ENCODE assay signal across 10 cellular contexts in genomic region chr15:60575995-60576394, GRCh38.
A peak's percentile ranks its signal among the peaks of the same experiment; 100 is the strongest.
DNase-seq lines count a peak whose midpoint lies in the region; ATAC-seq, FAIRE-seq and TF ChIP-seq lines count a peak whose summit lies in the region.
"Had no signal": no experiment of that assay in that cellular context is flagged by ENCODE, and none has a peak within 500 bp of the region (broad histone marks: within the 10 kb centered on the region; RNA-seq: fewer than 3 reads in every experiment).

No MANE protein-coding gene starts in this region.

- peaks cover 7% of the 10 kb centered on the region for H3K4me1 ChIP-seq in osteoblast (ENCODE audit: insufficient read depth, low read length)

- peaks cover 78% of the 10 kb centered on the region for H3K36me3 Mint-ChIP-seq in effector memory CD8-positive, alpha-beta T cell (ENCODE audit: insufficient read depth)

- H3K79me2 ChIP-seq in osteoblast (ENCODE audit: insufficient read depth, low read length), result peaks cover 7% of the 10 kb centered on the region

- H3K9me3 ChIP-seq in osteoblast (ENCODE audit: low read depth, low read length), result no peaks in the 10 kb centered on the region
- H3K9me3 ChIP-seq: ascending aorta, ovary had no signal

- DNase-seq in LNCaP clone FGC (ENCODE audit: low read depth), result peak; percentile 17
- DNase-seq in effector memory CD8-positive, alpha-beta T cell, result no peak
- DNase-seq in osteoblast (ENCODE audit: insufficient read length, low spot score, missing footprints), result peak; percentile 64
- DNase-seq in NCI-H1417 (lab: John Stamatoyannopoulos, UW), result no peak
- no peak for DNase-seq in GM19239 (ENCODE audit: insufficient read length, low spot score)
- DNase-seq: ovary had no signal

- peak overlapping the region; percentile 93 to 98 for H3K27ac Mint-ChIP-seq in effector memory CD8-positive, alpha-beta T cell

- H3K36me3 ChIP-seq in osteoblast (ENCODE audit: insufficient read depth, low read length), result no peaks in the 10 kb centered on the region
- H3K36me3 ChIP-seq: ascending aorta, ovary had no signal

- peaks cover 72 to 91% of the 10 kb centered on the region in 2 donors for H3K4me1 Mint-ChIP-seq in effector memory CD8-positive, alpha-beta T cell (ENCODE audit: low read depth in 2 of 2)

- H3K27me3 Mint-ChIP-seq in effector memory CD8-positive, alpha-beta T cell, result no peaks in the 10 kb centered on the region

- H3K27me3 ChIP-seq in osteoblast (ENCODE audit: insufficient read depth, low read length), result no peaks in the 10 kb centered on the region
- H3K27me3 ChIP-seq: ascending aorta, ovary had no signal

- no peak for FAIRE-seq in GM19239 (lab: Jason Lieb, UNC)

- no peaks in the 10 kb centered on the region for H3K9me3 Mint-ChIP-seq in effector memory CD8-positive, alpha-beta T cell

- H3K4me3 ChIP-seq in GM08714 (ENCODE audit: low read length) (peak overlapping the region; percentile 1; the same call in 1 of the 2 replicates), LNCaP clone FGC (ENCODE audit: low read depth, low read length) (no peak overlapping the region), osteoblast (ENCODE audit: insufficient read depth, low read length) (peak overlapping the region; percentile 23)
- H3K4me3 ChIP-seq: ascending aorta, ovary had no signal

- H3K27ac ChIP-seq in osteoblast (ENCODE audit: low read depth, low read length), result no peak overlapping the region
- H3K27ac ChIP-seq: ascending aorta, HL-60, ovary had no signal

- peak overlapping the region; percentile 85 for H2AFZ ChIP-seq in osteoblast (ENCODE audit: low read length)

- H3K4me2 ChIP-seq in osteoblast (ENCODE audit: insufficient read depth, low read length), result peak overlapping the region; percentile 70

- H4K20me1 ChIP-seq in osteoblast (ENCODE audit: insufficient read depth, low read length), result no peaks in the 10 kb centered on the region

- peak overlapping the region; percentile 67 to 81 for H3K4me3 Mint-ChIP-seq in effector memory CD8-positive, alpha-beta T cell

- ATAC-seq in effector memory CD8-positive, alpha-beta T cell (replicated peaks), result no peak
- no peak for ATAC-seq in HG03439 (IDR thresholded peaks at IDR 0.05; ENCODE audit: unreplicated experiment)

- no peak for TF ChIP-seq CTCF in LNCaP clone FGC (IDR thresholded peaks at IDR 0.05; ENCODE audit: control insufficient read depth, extremely low read depth, insufficient read depth)
- no peak for TF ChIP-seq CTCF in osteoblast (IDR thresholded peaks at IDR 0.05; ENCODE audit: extremely low read depth, low read depth, low read length)

Comparison
In these comparisons a context has a peak if more than half of its experiments do, and no peak if none do; other contexts are left out.
1. DNase-seq: peak in LNCaP clone FGC (single experiment) and osteoblast (single experiment); none in effector memory CD8-positive, alpha-beta T cell (0 of 3), NCI-H1417 (0 of 3) and GM19239 (single experiment).